Comparison of ENCODE assay signal across 1 cellular context in the genomic region with DNA sequence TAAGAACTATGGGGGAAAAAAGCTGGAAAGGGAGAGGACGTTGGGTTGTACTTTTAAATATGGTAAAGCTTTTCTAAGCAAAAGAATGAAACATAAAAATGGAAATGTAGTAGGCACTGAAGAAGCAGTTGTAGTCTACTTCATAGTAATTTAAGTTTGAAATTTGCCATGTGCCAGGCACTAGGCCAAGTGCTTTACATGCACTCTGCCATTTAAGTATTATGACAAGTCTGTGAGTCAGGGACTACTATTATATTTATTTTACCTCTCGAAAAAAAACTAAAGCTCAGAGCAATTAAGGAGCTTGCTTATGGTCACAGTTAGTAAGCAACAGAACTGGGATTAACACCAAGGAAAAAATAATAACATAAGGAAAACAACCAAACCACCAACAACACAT.
TF ChIP-seq lines count a peak whose summit lies in the region.

No MANE protein-coding gene starts in this region.

TF ChIP-seq in IMR-90, 13 proteins besides CTCF, POLR2A, EP300 and RAD21:
- TF ChIP-seq FOS (IDR thresholded peaks at IDR 0.05; ENCODE audit: low read depth, low read length) (peak; percentile 55), CHD1 (IDR thresholded peaks at IDR 0.05; ENCODE audit: low read depth, low read length) (no peak), BHLHE40 (IDR thresholded peaks at IDR 0.05; ENCODE audit: low read depth, low read length) (peak; percentile 62), RCOR1 (IDR thresholded peaks at IDR 0.05; ENCODE audit: insufficient replicate concordance, low read length) (no peak)
- TF ChIP-seq, protein P1, sequence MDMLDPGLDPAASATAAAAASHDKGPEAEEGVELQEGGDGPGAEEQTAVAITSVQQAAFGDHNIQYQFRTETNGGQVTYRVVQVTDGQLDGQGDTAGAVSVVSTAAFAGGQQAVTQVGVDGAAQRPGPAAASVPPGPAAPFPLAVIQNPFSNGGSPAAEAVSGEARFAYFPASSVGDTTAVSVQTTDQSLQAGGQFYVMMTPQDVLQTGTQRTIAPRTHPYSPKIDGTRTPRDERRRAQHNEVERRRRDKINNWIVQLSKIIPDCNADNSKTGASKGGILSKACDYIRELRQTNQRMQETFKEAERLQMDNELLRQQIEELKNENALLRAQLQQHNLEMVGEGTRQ (IDR thresholded peaks at IDR 0.05; ENCODE audit: low read depth, low read length), result peak; percentile 8; the same call in 1 of the 2 replicates
TF ChIP-seq in IMR-90: peak in this region for 3.
